In genomic region chr10:130141460-130141859, GRCh38 we compare ENCODE assay signal across 1 cellular context.
TF ChIP-seq lines count a peak whose summit lies in the region.

No MANE protein-coding gene starts in this region.

TF ChIP-seq in GM23338, 12 proteins besides CTCF, POLR2A, EP300 and RAD21 (continued from another document):
- TF ChIP-seq, protein P1, sequence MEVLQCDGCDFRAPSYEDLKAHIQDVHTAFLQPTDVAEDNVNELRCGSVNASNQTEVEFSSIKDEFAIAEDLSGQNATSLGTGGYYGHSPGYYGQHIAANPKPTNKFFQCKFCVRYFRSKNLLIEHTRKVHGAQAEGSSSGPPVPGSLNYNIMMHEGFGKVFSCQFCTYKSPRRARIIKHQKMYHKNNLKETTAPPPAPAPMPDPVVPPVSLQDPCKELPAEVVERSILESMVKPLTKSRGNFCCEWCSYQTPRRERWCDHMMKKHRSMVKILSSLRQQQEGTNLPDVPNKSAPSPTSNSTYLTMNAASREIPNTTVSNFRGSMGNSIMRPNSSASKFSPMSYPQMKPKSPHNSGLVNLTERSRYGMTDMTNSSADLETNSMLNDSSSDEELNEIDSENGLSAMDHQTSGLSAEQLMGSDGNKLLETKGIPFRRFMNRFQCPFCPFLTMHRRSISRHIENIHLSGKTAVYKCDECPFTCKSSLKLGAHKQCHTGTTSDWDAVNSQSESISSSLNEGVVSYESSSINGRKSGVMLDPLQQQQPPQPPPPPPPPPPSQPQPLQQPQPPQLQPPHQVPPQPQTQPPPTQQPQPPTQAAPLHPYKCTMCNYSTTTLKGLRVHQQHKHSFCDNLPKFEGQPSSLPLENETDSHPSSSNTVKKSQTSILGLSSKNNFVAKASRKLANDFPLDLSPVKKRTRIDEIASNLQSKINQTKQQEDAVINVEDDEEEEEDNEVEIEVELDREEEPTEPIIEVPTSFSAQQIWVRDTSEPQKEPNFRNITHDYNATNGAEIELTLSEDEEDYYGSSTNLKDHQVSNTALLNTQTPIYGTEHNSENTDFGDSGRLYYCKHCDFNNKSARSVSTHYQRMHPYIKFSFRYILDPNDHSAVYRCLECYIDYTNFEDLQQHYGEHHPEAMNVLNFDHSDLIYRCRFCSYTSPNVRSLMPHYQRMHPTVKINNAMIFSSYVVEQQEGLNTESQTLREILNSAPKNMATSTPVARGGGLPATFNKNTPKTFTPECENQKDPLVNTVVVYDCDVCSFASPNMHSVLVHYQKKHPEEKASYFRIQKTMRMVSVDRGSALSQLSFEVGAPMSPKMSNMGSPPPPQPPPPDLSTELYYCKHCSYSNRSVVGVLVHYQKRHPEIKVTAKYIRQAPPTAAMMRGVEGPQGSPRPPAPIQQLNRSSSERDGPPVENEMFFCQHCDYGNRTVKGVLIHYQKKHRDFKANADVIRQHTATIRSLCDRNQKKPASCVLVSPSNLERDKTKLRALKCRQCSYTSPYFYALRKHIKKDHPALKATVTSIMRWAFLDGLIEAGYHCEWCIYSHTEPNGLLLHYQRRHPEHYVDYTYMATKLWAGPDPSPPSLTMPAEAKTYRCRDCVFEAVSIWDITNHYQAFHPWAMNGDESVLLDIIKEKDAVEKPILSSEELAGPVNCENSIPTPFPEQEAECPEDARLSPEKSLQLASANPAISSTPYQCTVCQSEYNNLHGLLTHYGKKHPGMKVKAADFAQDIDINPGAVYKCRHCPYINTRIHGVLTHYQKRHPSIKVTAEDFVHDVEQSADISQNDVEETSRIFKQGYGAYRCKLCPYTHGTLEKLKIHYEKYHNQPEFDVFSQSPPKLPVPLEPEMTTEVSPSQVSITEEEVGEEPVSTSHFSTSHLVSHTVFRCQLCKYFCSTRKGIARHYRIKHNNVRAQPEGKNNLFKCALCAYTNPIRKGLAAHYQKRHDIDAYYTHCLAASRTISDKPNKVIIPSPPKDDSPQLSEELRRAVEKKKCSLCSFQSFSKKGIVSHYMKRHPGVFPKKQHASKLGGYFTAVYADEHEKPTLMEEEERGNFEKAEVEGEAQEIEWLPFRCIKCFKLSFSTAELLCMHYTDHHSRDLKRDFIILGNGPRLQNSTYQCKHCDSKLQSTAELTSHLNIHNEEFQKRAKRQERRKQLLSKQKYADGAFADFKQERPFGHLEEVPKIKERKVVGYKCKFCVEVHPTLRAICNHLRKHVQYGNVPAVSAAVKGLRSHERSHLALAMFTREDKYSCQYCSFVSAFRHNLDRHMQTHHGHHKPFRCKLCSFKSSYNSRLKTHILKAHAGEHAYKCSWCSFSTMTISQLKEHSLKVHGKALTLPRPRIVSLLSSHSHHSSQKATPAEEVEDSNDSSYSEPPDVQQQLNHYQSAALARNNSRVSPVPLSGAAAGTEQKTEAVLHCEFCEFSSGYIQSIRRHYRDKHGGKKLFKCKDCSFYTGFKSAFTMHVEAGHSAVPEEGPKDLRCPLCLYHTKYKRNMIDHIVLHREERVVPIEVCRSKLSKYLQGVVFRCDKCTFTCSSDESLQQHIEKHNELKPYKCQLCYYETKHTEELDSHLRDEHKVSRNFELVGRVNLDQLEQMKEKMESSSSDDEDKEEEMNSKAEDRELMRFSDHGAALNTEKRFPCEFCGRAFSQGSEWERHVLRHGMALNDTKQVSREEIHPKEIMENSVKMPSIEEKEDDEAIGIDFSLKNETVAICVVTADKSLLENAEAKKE (CRISPR knock-in tag; IDR thresholded peaks at IDR 0.05), result no peak
